Comparison of ENCODE assay signal across 1 cellular context in genomic region chr3:157226173-157226847, GRCh38.
TF ChIP-seq lines count a peak whose summit lies in the region.

No MANE protein-coding gene starts in this region.

TF ChIP-seq in SK-N-SH, 30 proteins besides CTCF, POLR2A, EP300 and RAD21 (continued from another document):
- TF ChIP-seq, protein P1, sequence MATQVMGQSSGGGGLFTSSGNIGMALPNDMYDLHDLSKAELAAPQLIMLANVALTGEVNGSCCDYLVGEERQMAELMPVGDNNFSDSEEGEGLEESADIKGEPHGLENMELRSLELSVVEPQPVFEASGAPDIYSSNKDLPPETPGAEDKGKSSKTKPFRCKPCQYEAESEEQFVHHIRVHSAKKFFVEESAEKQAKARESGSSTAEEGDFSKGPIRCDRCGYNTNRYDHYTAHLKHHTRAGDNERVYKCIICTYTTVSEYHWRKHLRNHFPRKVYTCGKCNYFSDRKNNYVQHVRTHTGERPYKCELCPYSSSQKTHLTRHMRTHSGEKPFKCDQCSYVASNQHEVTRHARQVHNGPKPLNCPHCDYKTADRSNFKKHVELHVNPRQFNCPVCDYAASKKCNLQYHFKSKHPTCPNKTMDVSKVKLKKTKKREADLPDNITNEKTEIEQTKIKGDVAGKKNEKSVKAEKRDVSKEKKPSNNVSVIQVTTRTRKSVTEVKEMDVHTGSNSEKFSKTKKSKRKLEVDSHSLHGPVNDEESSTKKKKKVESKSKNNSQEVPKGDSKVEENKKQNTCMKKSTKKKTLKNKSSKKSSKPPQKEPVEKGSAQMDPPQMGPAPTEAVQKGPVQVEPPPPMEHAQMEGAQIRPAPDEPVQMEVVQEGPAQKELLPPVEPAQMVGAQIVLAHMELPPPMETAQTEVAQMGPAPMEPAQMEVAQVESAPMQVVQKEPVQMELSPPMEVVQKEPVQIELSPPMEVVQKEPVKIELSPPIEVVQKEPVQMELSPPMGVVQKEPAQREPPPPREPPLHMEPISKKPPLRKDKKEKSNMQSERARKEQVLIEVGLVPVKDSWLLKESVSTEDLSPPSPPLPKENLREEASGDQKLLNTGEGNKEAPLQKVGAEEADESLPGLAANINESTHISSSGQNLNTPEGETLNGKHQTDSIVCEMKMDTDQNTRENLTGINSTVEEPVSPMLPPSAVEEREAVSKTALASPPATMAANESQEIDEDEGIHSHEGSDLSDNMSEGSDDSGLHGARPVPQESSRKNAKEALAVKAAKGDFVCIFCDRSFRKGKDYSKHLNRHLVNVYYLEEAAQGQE (IDR thresholded peaks at IDR 0.05; ENCODE audit: low read depth, low read length), result no peak
- TF ChIP-seq FOSL2 (IDR thresholded peaks at IDR 0.05; ENCODE audit: borderline replicate concordance, low read depth) (no peak), TAF1 (IDR thresholded peaks at IDR 0.05; ENCODE audit: borderline replicate concordance, low read depth, low read length) (no peak), FOXJ3 (CRISPR knock-in tag; IDR thresholded peaks at IDR 0.05) (no peak), RXRA (IDR thresholded peaks at IDR 0.05; ENCODE audit: borderline replicate concordance, low read depth) (no peak), ELF1 (IDR thresholded peaks at IDR 0.05) (no peak), NFIC (IDR thresholded peaks at IDR 0.05; ENCODE audit: borderline replicate concordance) (no peak), RCOR1 (IDR thresholded peaks at IDR 0.05; ENCODE audit: low read length) (no peak), IRF3 (IDR thresholded peaks at IDR 0.05; ENCODE audit: low read depth, low read length) (no peak)
